ENCODE assay signal across 30 cellular contexts in genomic region chr14:45699451-45699850, GRCh38.
DNase-seq lines count a peak whose midpoint lies in the region; ATAC-seq and TF ChIP-seq lines count a peak whose summit lies in the region.
"Had no signal": no experiment of that assay in that cellular context is flagged by ENCODE, and none has a peak within 500 bp of the region (broad histone marks: within the 10 kb centered on the region; RNA-seq: fewer than 3 reads in every experiment).

No MANE protein-coding gene starts in this region.

- H3K9me3 Mint-ChIP-seq in GM23338 = no peaks in the 10 kb centered on the region
- H3K9me3 Mint-ChIP-seq in immature natural killer cell = peaks cover 12 to 39% (median 20%) of the 10 kb centered on the region in 6 donors
- H3K9me3 Mint-ChIP-seq in stimulated activated memory B cell treated with anti-CD40 and anti-IgM and Interleukin-4, amounts not matched to agents 10 μg/mL and 1 μg/mL and 100 μg/mL, for 72 hours = peaks cover 6% of the 10 kb centered on the region

- DNase-seq in GM23338 (ENCODE audit: low spot score) (no peak), astrocyte of the spinal cord (ENCODE audit: low read depth, low spot score) (peak; percentile 47), epithelial cell of esophagus (ENCODE audit: low read depth) (peak; percentile 10), renal cortical epithelial cell (ENCODE audit: low read depth) (peak; percentile 79), OCI-M2 (lab: John Stamatoyannopoulos, UW; ENCODE audit: unreplicated experiment) (no peak), immature natural killer cell (no peak), occipital lobe (lab: John Stamatoyannopoulos, UW) (no peak)
- DNase-seq: activated CD8-positive, alpha-beta T cell treated with anti-CD3 and anti-CD28 coated beads for 36 hours; activated effector memory CD4-positive, alpha-beta T cell treated with anti-CD3 and anti-CD28 coated beads, Interleukin-2, amount 50 U/mL, for 16 hours; activated T-cell treated with anti-CD3 and anti-CD28 coated beads for 4 hours; Calu3; cortex of kidney; DND-41; left cardiac atrium; mesenchymal stem cell; MG63; naive B cell; NCI-H1417; NCI-H2081; NCI-H446 treated with DMSO at 0.1 percent for 48 hours; NK-92 treated with Interleukin-12 subunit alpha and Interleukin-12 subunit beta, amount 100 ng/mL, for 24 hours; Peyer's patch had no signal

- no peaks in the 10 kb centered on the region for H3K36me3 ChIP-seq in GM23338 (ENCODE audit: insufficient read depth)
- H3K36me3 ChIP-seq: BLaER1 treated with 17β-estradiol and CSF1 and Interleukin-3, amounts not matched to agents 10 nM and 100 nM; HAP-1; MG63; Peyer's patch; SJSA1; suprapubic skin had no signal

- H3K27ac Mint-ChIP-seq in GM23338 (no peak overlapping the region), immature natural killer cell (no peak overlapping the region)
- H3K27ac Mint-ChIP-seq in stimulated activated memory B cell treated with anti-CD40 and anti-IgM and Interleukin-4, amounts not matched to agents 10 μg/mL and 1 μg/mL and 100 μg/mL, for 72 hours = no peak overlapping the region
- H3K27ac Mint-ChIP-seq: activated CD8-positive, alpha-beta T cell treated with anti-CD3 and anti-CD28 coated beads for 36 hours; IgD-negative memory B cell; naive B cell had no signal

- no peaks in the 10 kb centered on the region for H4K20me1 ChIP-seq in GM23338 (replicated peaks; ENCODE audit: insufficient read depth)
- H4K20me1 ChIP-seq: BLaER1 treated with 17β-estradiol and CSF1 and Interleukin-3, amounts not matched to agents 10 nM and 100 nM had no signal

- in situ Hi-C loops in astrocyte of the spinal cord (cut with HindIII; ENCODE audit: low sequenced_read_pairs) = no loop called here

- peak overlapping the region; percentile 34; the same call in 1 of the 2 replicates for H2AFZ ChIP-seq in GM23338

- H3K4me1 Mint-ChIP-seq in GM23338 = no peaks in the 10 kb centered on the region
- H3K4me1 Mint-ChIP-seq in immature natural killer cell = no peaks in the 10 kb centered on the region
- H3K4me1 Mint-ChIP-seq in stimulated activated memory B cell treated with anti-CD40 and anti-IgM and Interleukin-4, amounts not matched to agents 10 μg/mL and 1 μg/mL and 100 μg/mL, for 72 hours = no peaks in the 10 kb centered on the region
- H3K4me1 Mint-ChIP-seq: IgD-negative memory B cell, naive B cell had no signal

- H3K4me3 ChIP-seq in GM23338 (no peak overlapping the region), astrocyte of the spinal cord (ENCODE audit: low read depth, low read length) (no peak overlapping the region), epithelial cell of esophagus (ENCODE audit: low read length) (no peak overlapping the region)
- H3K4me3 ChIP-seq: BLaER1 treated with 17β-estradiol and CSF1 and Interleukin-3, amounts not matched to agents 10 nM and 100 nM; GM12878; HAP-1; MG63; Peyer's patch; SJSA1; suprapubic skin had no signal

- H3K79me2 ChIP-seq in GM23338 (replicated peaks; ENCODE audit: insufficient read depth) = no peaks in the 10 kb centered on the region

- no peak overlapping the region for H3K4me2 ChIP-seq in GM23338
- H3K4me2 ChIP-seq: BLaER1 treated with 17β-estradiol and CSF1 and Interleukin-3, amounts not matched to agents 10 nM and 100 nM had no signal

- H3K4me3 Mint-ChIP-seq in GM23338 = no peak overlapping the region
- no peak overlapping the region for H3K4me3 Mint-ChIP-seq in immature natural killer cell
- no peak overlapping the region for H3K4me3 Mint-ChIP-seq in stimulated activated memory B cell treated with anti-CD40 and anti-IgM and Interleukin-4, amounts not matched to agents 10 μg/mL and 1 μg/mL and 100 μg/mL, for 72 hours
- H3K4me3 Mint-ChIP-seq: activated CD8-positive, alpha-beta T cell treated with anti-CD3 and anti-CD28 coated beads for 36 hours; IgD-negative memory B cell; naive B cell had no signal

- no peaks in the 10 kb centered on the region for H3K36me3 Mint-ChIP-seq in GM23338 (ENCODE audit: low read depth)
- H3K36me3 Mint-ChIP-seq in immature natural killer cell = no peaks in the 10 kb centered on the region
- no peaks in the 10 kb centered on the region for H3K36me3 Mint-ChIP-seq in stimulated activated memory B cell treated with anti-CD40 and anti-IgM and Interleukin-4, amounts not matched to agents 10 μg/mL and 1 μg/mL and 100 μg/mL, for 72 hours
- H3K36me3 Mint-ChIP-seq: IgD-negative memory B cell, naive B cell had no signal

- no peaks in the 10 kb centered on the region for H3K27me3 Mint-ChIP-seq in GM23338 (ENCODE audit: insufficient read depth, low read depth, poor library complexity)
- no peaks in the 10 kb centered on the region for H3K27me3 Mint-ChIP-seq in immature natural killer cell (ENCODE audit: low read depth in 3 of 3)
- H3K27me3 Mint-ChIP-seq in stimulated activated memory B cell treated with anti-CD40 and anti-IgM and Interleukin-4, amounts not matched to agents 10 μg/mL and 1 μg/mL and 100 μg/mL, for 72 hours = no peaks in the 10 kb centered on the region
- H3K27me3 Mint-ChIP-seq: activated CD8-positive, alpha-beta T cell treated with anti-CD3 and anti-CD28 coated beads for 36 hours; IgD-negative memory B cell; naive B cell had no signal

- H3K4me1 ChIP-seq in GM23338 (ENCODE audit: insufficient read depth) = no peaks in the 10 kb centered on the region
- H3K4me1 ChIP-seq: BLaER1 treated with 17β-estradiol and CSF1 and Interleukin-3, amounts not matched to agents 10 nM and 100 nM; HAP-1; Peyer's patch had no signal

- no peak overlapping the region for H3K27ac ChIP-seq in GM23338 (ENCODE audit: low read depth)
- H3K27ac ChIP-seq: BLaER1 treated with 17β-estradiol and CSF1 and Interleukin-3, amounts not matched to agents 10 nM and 100 nM; Peyer's patch; SJSA1; suprapubic skin had no signal

- no peak; the same call in 2 of the 3 replicates for ATAC-seq in GM23338
- ATAC-seq in stimulated activated memory B cell treated with anti-CD40 and anti-IgM and Interleukin-4, amounts not matched to agents 10 μg/mL and 1 μg/mL and 100 μg/mL, for 72 hours = no peak
- ATAC-seq: activated CD4-positive, CD25-positive, alpha-beta regulatory T cell treated with anti-CD3 and anti-CD28 coated beads, Interleukin-2, amount 50 U/mL, for 24 hours; activated CD8-positive, alpha-beta T cell treated with anti-CD3 and anti-CD28 coated beads for 36 hours; GM12878; left cardiac atrium had no signal

- H3K27me3 ChIP-seq in GM23338 (ENCODE audit: insufficient read depth) = no peaks in the 10 kb centered on the region
- H3K27me3 ChIP-seq: BLaER1 treated with 17β-estradiol and CSF1 and Interleukin-3, amounts not matched to agents 10 nM and 100 nM; MG63; Peyer's patch; SJSA1; suprapubic skin had no signal

- no peaks in the 10 kb centered on the region for H3K9me2 ChIP-seq in GM23338 (ENCODE audit: insufficient read depth)

- TF ChIP-seq CTCF in GM23338 (conservative IDR thresholded peaks at IDR 0.05; ENCODE audit: low read depth in 2 of 2) (no peak), astrocyte of the spinal cord (IDR thresholded peaks at IDR 0.05; ENCODE audit: low read depth, low read length) (no peak), epithelial cell of esophagus (IDR thresholded peaks at IDR 0.05; ENCODE audit: insufficient read depth, low read depth, low read length, missing control alignments) (no peak)

- H3F3A ChIP-seq in GM23338 (replicated peaks; ENCODE audit: low read depth) = no peaks in the 10 kb centered on the region

TF ChIP-seq in GM23338, 12 proteins besides CTCF, POLR2A, EP300 and RAD21:
- TF ChIP-seq EZH2phosphoT487 (IDR thresholded peaks at IDR 0.05; ENCODE audit: unreplicated experiment) = no peak
- no peak for TF ChIP-seq EZH2 (IDR thresholded peaks at IDR 0.05; ENCODE audit: low read depth, unreplicated experiment)
- no peak for TF ChIP-seq ZNF331 (CRISPR knock-in tag; IDR thresholded peaks at IDR 0.05; ENCODE audit: low read depth)
- TF ChIP-seq JUNB (IDR thresholded peaks at IDR 0.05; ENCODE audit: unreplicated experiment) = no peak
- TF ChIP-seq STAT1 (IDR thresholded peaks at IDR 0.05; ENCODE audit: unreplicated experiment) = no peak
TF ChIP-seq in GM23338: peak in this region for 0.

Comparison
In these comparisons a context has a peak if more than half of its experiments do, and no peak if none do; other contexts are left out.
1. DNase-seq: peak in astrocyte of the spinal cord (single experiment), epithelial cell of esophagus (single experiment) and renal cortical epithelial cell (single experiment); none in GM23338 (single experiment), OCI-M2 (single experiment), immature natural killer cell (0 of 3) and occipital lobe (single experiment).